ENCODE assay signal across 13 cellular contexts in the genomic region with DNA sequence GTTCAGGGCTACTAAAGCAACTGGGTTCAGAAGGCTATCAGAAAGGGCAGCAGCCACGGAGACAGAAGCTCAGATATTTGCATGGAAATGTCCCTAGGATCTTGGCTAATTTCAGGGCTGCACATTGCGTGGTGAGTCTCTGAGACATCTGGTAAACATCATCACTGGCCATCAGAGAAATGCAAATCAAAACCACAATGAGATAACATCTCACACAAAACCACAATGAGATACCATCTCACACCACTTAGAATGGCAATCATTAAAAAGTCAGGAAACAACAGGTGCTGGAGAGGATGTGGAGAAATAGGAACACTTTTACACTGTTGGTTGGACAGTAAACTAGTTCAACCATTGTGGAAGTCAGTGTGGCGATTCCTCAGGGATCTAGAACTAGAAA. TPM values are rescaled to one million over a fixed set of nuclear protein-coding genes. Genes with fewer than 3 reads are reported as not detected.
DNase-seq lines count a peak whose midpoint lies in the region; ATAC-seq, FAIRE-seq and TF ChIP-seq lines count a peak whose summit lies in the region.
"Not testable (repeated sequence)": the region's sequence is repeated elsewhere in the genome, so short reads cannot be mapped to it uniquely, and the experiment has no call there.
"Had no signal": no experiment of that assay in that cellular context is flagged by ENCODE, and none has a peak within 500 bp of the region (broad histone marks: within the 10 kb centered on the region; RNA-seq: fewer than 3 reads in every experiment).

No MANE protein-coding gene starts in this region.

- not testable (repeated sequence) for TF ChIP-seq POLR2A in GM12878 (IDR thresholded peaks at IDR 0.05; ENCODE audit: low read depth, low read length)

- H3K9me2 ChIP-seq in MM.1S (replicated peaks; ENCODE audit: insufficient read depth, low read length): not testable (repeated sequence)

- ATAC-seq in GM21619 (IDR thresholded peaks at IDR 0.05; ENCODE audit: unreplicated experiment) (peak; percentile 59), HG02798 (IDR thresholded peaks at IDR 0.05; ENCODE audit: poor library complexity, unreplicated experiment) (peak; percentile 51), HG03432 (IDR thresholded peaks at IDR 0.05; ENCODE audit: unreplicated experiment) (peak; percentile 43), GM12878 (peak; percentile 41)

- intact Hi-C loops in GM12878 (cut with micrococcal nuclease; ENCODE audit: unreplicated experiment): not testable (repeated sequence)

- not testable (repeated sequence) for H3F3A ChIP-seq in MM.1S (ENCODE audit: insufficient read depth, low read length)

- H3K9me3 ChIP-seq in MM.1S (replicated peaks; ENCODE audit: insufficient read depth, low read length); GM12878 (replicated peaks; ENCODE audit: control insufficient read depth, insufficient read depth, low read length): not testable (repeated sequence)

- H3K27me3 ChIP-seq in MM.1S (replicated peaks; ENCODE audit: insufficient read depth, low read length): peaks cover 12% of the 10 kb centered on the region; the same call in 1 of the 2 replicates
- not testable (repeated sequence) for H3K27me3 ChIP-seq in GM12878 (replicated peaks in 1 of 2; ENCODE audit: control insufficient read depth in 2 of 2, insufficient read depth in 2 of 2, low read length in 1 of 2)

- POLR2A ChIA-PET in GM12878 (lab: Charles Lee): not testable (repeated sequence)

- not testable (repeated sequence) for H3K4me1 ChIP-seq in MM.1S (ENCODE audit: low read length); GM12878 (ENCODE audit: control insufficient read depth, insufficient read depth, low read length)

- not testable (repeated sequence) for H4K20me1 ChIP-seq in MM.1S (ENCODE audit: insufficient read depth, low read length); GM12878 (ENCODE audit: control insufficient read depth, insufficient read depth)

- 0 out of 2 replicates have a peak overlapping the region, but pooled peaks have one; percentile 12 for H3K4me2 ChIP-seq in MM.1S (ENCODE audit: low read depth, low read length)
- not testable (repeated sequence) for H3K4me2 ChIP-seq in GM12878 (ENCODE audit: control insufficient read depth, insufficient read depth)

- WGBS in GM12878 (ENCODE audit: insufficient coverage, insufficient replicate concordance, low lambda C conversion rate, missing lambda C conversion rate): 4% methylated on average over 2 of the region's 3 CpGs

- CTCF ChIA-PET in GM12878 (lab: Yijun Ruan, JAX): interaction anchor here (0.9 kb wide), 1 partner anchor 43 kb away, joined by 3 read pairs; no protein-coding TSS in a partner anchor

- not testable (repeated sequence) for TF ChIP-seq EP300 in GM12878 (IDR thresholded peaks at IDR 0.05; ENCODE audit: borderline replicate concordance in 1 of 2, control insufficient read depth in 1 of 2, low read depth in 2 of 2, low read length in 2 of 2)

- in situ Hi-C loops in GM12878 (cut with MboI): not testable (repeated sequence)

- not testable (repeated sequence) for H3K79me2 ChIP-seq in MM.1S (ENCODE audit: low read length); GM12878 (ENCODE audit: control insufficient read depth, insufficient read depth, low read length)

- SMC1A ChIA-PET in GM12878 (lab: Charles Lee; ENCODE audit: uncharacterized antibody, unreplicated experiment): not testable (repeated sequence)

- peak; percentile 8 for FAIRE-seq in GM19239 (lab: Jason Lieb, UNC)
- not testable (repeated sequence) for FAIRE-seq in GM12878 (lab: Jason Lieb, UNC)

- TF ChIP-seq RAD21 in GM12878 (IDR thresholded peaks at IDR 0.05; ENCODE audit: insufficient read depth, low read depth, low read length): not testable (repeated sequence)

- H3K4me3 ChIP-seq in GM12865 (ENCODE audit: low read depth, low read length); MM.1S (ENCODE audit: low read length); GM12878: not testable (repeated sequence)

- not testable (repeated sequence) for H3K27ac ChIP-seq in MM.1S (ENCODE audit: low read length); GM12878 (ENCODE audit: control insufficient read depth, insufficient read depth)

- RAD21 ChIA-PET in GM12878 (lab: Charles Lee; ENCODE audit: unreplicated experiment): not testable (repeated sequence)

- H3K9ac ChIP-seq in MM.1S (ENCODE audit: low read length); GM12878 (ENCODE audit: control insufficient read depth, insufficient read depth, low read length): not testable (repeated sequence)

- H3K36me3 ChIP-seq in MM.1S (replicated peaks; ENCODE audit: insufficient read depth, low read length); GM12878 (ENCODE audit: control insufficient read depth in 2 of 2, insufficient read depth in 2 of 2, low read length in 1 of 2): not testable (repeated sequence)

- BruUV-seq in GM12878 (replicated peaks; lab: Mats Ljungman, UMichigan): not testable (repeated sequence)

- DNase-seq in GM12865 (ENCODE audit: low read depth): peak; percentile 39
- peak; percentile 3 for DNase-seq in GM19239 (ENCODE audit: insufficient read length, low spot score)
- DNase-seq in MM.1S: peak; percentile 61
- peak; percentile 3 for DNase-seq in GM12878 (ENCODE audit: low read depth, low spot score)
- DNase-seq in myocyte (ENCODE audit: low read depth): peak; percentile 62

- not testable (repeated sequence) for TF ChIP-seq CTCF in GM12865 (IDR thresholded peaks at IDR 0.05; ENCODE audit: insufficient read depth, low read depth, low read length, missing control alignments); MM.1S (IDR thresholded peaks at IDR 0.05; ENCODE audit: low read length); GM12878 (IDR thresholded peaks at IDR 0.05 in 2 of 3, conservative IDR thresholded peaks at IDR 0.05 in 1 of 3; ENCODE audit: control insufficient read depth in 2 of 3, extremely low read depth in 1 of 3, insufficient read depth in 1 of 3, low read depth in 3 of 3, low read length in 3 of 3)

- not testable (repeated sequence) for H2AFZ ChIP-seq in MM.1S (ENCODE audit: low read length); GM12878 (ENCODE audit: control insufficient read depth, low read depth, low read length)

TF ChIP-seq in GM12878, 131 proteins besides CTCF, POLR2A, EP300 and RAD21:
- TF ChIP-seq POU2F2 (IDR thresholded peaks at IDR 0.05; ENCODE audit: borderline replicate concordance, low read depth, low read length): peak; percentile 29; the same call in 1 of the 3 replicates

RNA-seq across cellular contexts. Expression of a gene that starts 4.6 kb away (rescaled TPM):
- total RNA-seq in GM12878 (2013; cell fraction: nucleolus; rRNA removed): not detected in 2 replicates
- 0.16 TPM in 1 of 2 replicates, not detected in the other for total RNA-seq in GM12878 (2014; rRNA removed)
- total RNA-seq in GM12878 (2014; rRNA removed; fragmentation: Illumina TruSeq; extraction: Trizol): 0.04 TPM in 1 of 2 replicates, not detected in the other
- total RNA-seq in GM12878 (2021): not detected in 2 replicates
- polyA plus RNA-seq in GM12878 (2011; ENCODE audit: low read depth): not detected
- polyA plus RNA-seq in GM12878 (2011; rRNA removed): 5.3 and 9.5 TPM in 2 replicates
- polyA plus RNA-seq in GM12878 (2011; cell fraction: cytosol; rRNA removed): 2.8 and 2.9 TPM in 2 replicates
- 3.1 and 3.3 TPM in 2 replicates for polyA plus RNA-seq in GM12878 (2011; cell fraction: nucleus; rRNA removed)
- not detected in 2 replicates for polyA plus RNA-seq in GM12878 (2012)
- polyA plus RNA-seq in GM12878 (2014; fragmentation: Illumina TruSeq; extraction: Trizol): 0.03 TPM in 1 of 2 replicates, not detected in the other
- under 1 TPM; 0.05 to 0.11 TPM for polyA plus RNA-seq in GM12878 (2014; fragmentation: Nextera tagmentation; extraction: Ambion mirVana)
- polyA plus RNA-seq in GM12878 (2014; rRNA removed): not detected in 2 replicates
- not detected for polyA plus RNA-seq in GM12878 (2016; fragmentation: Nextera tagmentation; extraction: Ambion mirVana)
- polyA minus RNA-seq in GM12878 (2011; rRNA and poly(A)+ RNA removed): 6.4 and 6.6 TPM in 2 replicates
- 1.8 and 2.1 TPM in 2 replicates for polyA minus RNA-seq in GM12878 (2011; cell fraction: cytosol; rRNA and poly(A)+ RNA removed)
- polyA minus RNA-seq in GM12878 (2011; cell fraction: nucleus; rRNA and poly(A)+ RNA removed): 12.3 and 18.2 TPM in 2 replicates
- 2.5 and 2.8 TPM in 2 replicates for total RNA-seq in myocyte
- 3.1 TPM for polyA plus RNA-seq in myocyte (2012)
- total RNA-seq: activated CD8-positive, alpha-beta T cell treated with anti-CD3 and anti-CD28 coated beads for 36 hours; HepG2; mononuclear cell had no signal
- polyA plus RNA-seq: CD14-positive monocyte, HepG2, immature natural killer cell had no signal

Comparison
In these comparisons a context has a peak if more than half of its experiments do, and no peak if none do; other contexts are left out.
1. DNase-seq: peak in every context shown above with its lines; median percentile 62 in myocyte; 61 in MM.1S; 39 in GM12865; 3 in GM19239; 3 in GM12878.